8 cellular contexts compared by ENCODE assay signal in genomic region chr5:91419571-91420537, GRCh38. TPM values are rescaled to one million over a fixed set of nuclear protein-coding genes. Genes with fewer than 3 reads are reported as not detected.
DNase-seq lines count a peak whose midpoint lies in the region; ATAC-seq and TF ChIP-seq lines count a peak whose summit lies in the region.

No MANE protein-coding gene starts in this region.

- in situ Hi-C loops in ACHN (cut with HindIII; ENCODE audit: low pct_ligation_motif_present, low pct_unique_long_range_greater_than_20kb, low sequenced_read_pairs): no loop called here

- CTCF ChIA-PET in activated naive CD4-positive, alpha-beta T cell treated with anti-CD3 and anti-CD28 coated beads for 36 hours (lab: Charles Lee): interaction anchor here (0.7 to 6.3 kb wide), 46 partner anchors 10 to 631 kb away, joined by 3 to 106 read pairs (median 4); partner anchors contain the start of gene ARRDC3

- H3K27me3 Mint-ChIP-seq in activated naive CD4-positive, alpha-beta T cell treated with anti-CD3 and anti-CD28 coated beads for 36 hours (ENCODE audit: low read depth): no peaks in the 10 kb centered on the region

- no peaks in the 10 kb centered on the region for H3K9me3 ChIP-seq in SK-N-MC (ENCODE audit: low read depth, low read length)

- no peak overlapping the region for H3K4me3 Mint-ChIP-seq in activated naive CD4-positive, alpha-beta T cell treated with anti-CD3 and anti-CD28 coated beads for 36 hours

- intact Hi-C loops in activated naive CD4-positive, alpha-beta T cell treated with anti-CD3 and anti-CD28 coated beads for 36 hours (cut with micrococcal nuclease): loop anchor here (1.0 to 2.0 kb wide), 7 partner anchors 35 to 618 kb away; no protein-coding TSS in a partner anchor
- intact Hi-C loops in head of caudate nucleus (cut with DNase I): loop anchor here (5.0 kb wide), 1 partner anchor 553 kb away; no protein-coding TSS in a partner anchor

- no peak overlapping the region for H3K4me3 ChIP-seq in LNCaP clone FGC (ENCODE audit: low read depth, low read length)
- H3K4me3 ChIP-seq in SK-N-MC: peak overlapping the region; percentile 23; the same call in 1 of the 2 replicates

- no peaks in the 10 kb centered on the region for H3K9me3 Mint-ChIP-seq in activated naive CD4-positive, alpha-beta T cell treated with anti-CD3 and anti-CD28 coated beads for 36 hours

- peak; percentile 43 for TF ChIP-seq CTCF in LNCaP clone FGC (IDR thresholded peaks at IDR 0.05; ENCODE audit: control insufficient read depth, extremely low read depth, insufficient read depth)

- H3K36me3 ChIP-seq in SK-N-MC (ENCODE audit: insufficient read depth, low read length): no peaks in the 10 kb centered on the region

- peak overlapping the region; percentile 58 for H3K9ac ChIP-seq in SK-N-MC (ENCODE audit: insufficient read length)

- no peak overlapping the region for H3K27ac Mint-ChIP-seq in activated naive CD4-positive, alpha-beta T cell treated with anti-CD3 and anti-CD28 coated beads for 36 hours

- DNase-seq in ACHN: peak; percentile 59
- DNase-seq in LNCaP clone FGC (ENCODE audit: low read depth): peak; percentile 35
- DNase-seq in SK-N-MC (ENCODE audit: low read depth, low spot score): peak; percentile 91
- peak; percentile 83 for DNase-seq in activated naive CD4-positive, alpha-beta T cell treated with anti-CD3 and anti-CD28 coated beads for 36 hours
- DNase-seq in head of caudate nucleus: peak; percentile 13 to 91 (median 73)
- peak; percentile 34 for DNase-seq in retina

- H3K36me3 Mint-ChIP-seq in activated naive CD4-positive, alpha-beta T cell treated with anti-CD3 and anti-CD28 coated beads for 36 hours (ENCODE audit: low read depth): no peaks in the 10 kb centered on the region

- peaks cover 8% of the 10 kb centered on the region for H3K4me1 Mint-ChIP-seq in activated naive CD4-positive, alpha-beta T cell treated with anti-CD3 and anti-CD28 coated beads for 36 hours (ENCODE audit: low read depth)

- peak overlapping the region; percentile 86; the same call in 1 of the 2 replicates for H3K27ac ChIP-seq in SK-N-MC

- ATAC-seq in GM18861 (IDR thresholded peaks at IDR 0.05; ENCODE audit: unreplicated experiment): peak; percentile 73
- no peak for ATAC-seq in HG02973 (IDR thresholded peaks at IDR 0.05; ENCODE audit: unreplicated experiment)

RNA-seq across cellular contexts. Expression of gene ARRDC3, which starts 36.7 kb away (rescaled TPM):
- 10 to 100 TPM; 12.8 to 13.8 TPM for total RNA-seq in activated naive CD4-positive, alpha-beta T cell treated with anti-CD3 and anti-CD28 coated beads for 36 hours

Comparison
In these comparisons a context has a peak if more than half of its experiments do, and no peak if none do; other contexts are left out.
1. DNase-seq: peak in every context shown above with its lines; median percentile 91 in SK-N-MC; 83 in activated naive CD4-positive, alpha-beta T cell treated with anti-CD3 and anti-CD28 coated beads for 36 hours; 73 in head of caudate nucleus; 59 in ACHN; 35 in LNCaP clone FGC; 34 in retina.